11 cellular contexts compared by ENCODE assay signal in the genomic region with DNA sequence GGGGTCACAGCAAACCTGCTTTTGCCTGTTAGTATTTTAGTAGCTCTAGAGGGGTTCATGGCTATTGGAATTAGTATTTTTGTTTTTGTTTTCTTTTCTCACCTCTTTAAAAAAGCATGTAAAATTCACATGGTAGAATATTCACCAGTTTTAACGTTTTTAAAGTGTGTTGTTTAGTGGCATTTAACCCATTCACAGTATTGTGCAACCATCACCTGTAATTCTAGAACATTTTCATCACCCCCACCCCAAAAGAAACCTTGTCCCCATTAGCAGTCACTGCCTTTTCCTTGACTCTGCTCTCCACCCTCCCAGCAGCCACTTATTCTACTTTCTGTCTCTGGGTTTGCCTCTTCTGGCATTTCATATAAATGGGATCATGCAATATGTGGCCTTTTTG. TPM values are rescaled to one million over a fixed set of nuclear protein-coding genes. Genes with fewer than 3 reads are reported as not detected.
DNase-seq lines count a peak whose midpoint lies in the region; ATAC-seq and TF ChIP-seq lines count a peak whose summit lies in the region.
"Had no signal": no experiment of that assay in that cellular context is flagged by ENCODE, and none has a peak within 500 bp of the region (broad histone marks: within the 10 kb centered on the region; RNA-seq: fewer than 3 reads in every experiment).

No MANE protein-coding gene starts in this region.

- H3K27ac ChIP-seq in endodermal cell (ENCODE audit: low read depth, low read length) (no peak overlapping the region), smooth muscle cell (ENCODE audit: low read depth) (peak overlapping the region; percentile 62), SJCRH30 (no peak overlapping the region)

- no peaks in the 10 kb centered on the region for H3K27me3 ChIP-seq in endodermal cell (ENCODE audit: control insufficient read depth, insufficient read depth, low read length, poor library complexity, severe bottlenecking)
- no peaks in the 10 kb centered on the region for H3K27me3 ChIP-seq in smooth muscle cell (ENCODE audit: low read depth)
- H3K27me3 ChIP-seq in SJCRH30 = no peaks in the 10 kb centered on the region

- peaks cover 55% of the 10 kb centered on the region for H3K4me1 Mint-ChIP-seq in T-helper 2 cell treated with Interferon-gamma antibody and Interleukin-4, amounts not matched to agents 5 μg/mL and 100 μg/mL, for 36 hours (ENCODE audit: low read depth)
- H3K4me1 Mint-ChIP-seq in T-cell (peaks cover 69 to 80% (median 80%) of the 10 kb centered on the region in 3 donors), endodermal cell (peaks cover 22% of the 10 kb centered on the region)

- TF ChIP-seq CTCF in endodermal cell (conservative IDR thresholded peaks at IDR 0.05) = no peak
- TF ChIP-seq CTCF in smooth muscle cell (IDR thresholded peaks at IDR 0.05; ENCODE audit: borderline replicate concordance, insufficient read depth, poor library complexity, severe bottlenecking) = no peak

- H3K36me3 Mint-ChIP-seq in T-helper 2 cell treated with Interferon-gamma antibody and Interleukin-4, amounts not matched to agents 5 μg/mL and 100 μg/mL, for 36 hours (ENCODE audit: low read depth) = peaks cover 23% of the 10 kb centered on the region
- H3K36me3 Mint-ChIP-seq in T-cell (peaks cover 8% of the 10 kb centered on the region), endodermal cell (ENCODE audit: low read depth) (peaks cover 3% of the 10 kb centered on the region)

- H3K27ac Mint-ChIP-seq in T-helper 2 cell treated with Interferon-gamma antibody and Interleukin-4, amounts not matched to agents 5 μg/mL and 100 μg/mL, for 36 hours = peak overlapping the region; percentile 79
- H3K27ac Mint-ChIP-seq in T-cell (peak overlapping the region; percentile 84 to 93), endodermal cell (peak overlapping the region; percentile 62)

- no peaks in the 10 kb centered on the region for H3K9me3 ChIP-seq in endodermal cell (ENCODE audit: control insufficient read depth, low read length)
- no peaks in the 10 kb centered on the region for H3K9me3 ChIP-seq in smooth muscle cell (replicated peaks; ENCODE audit: low read depth)
- H3K9me3 ChIP-seq in SJCRH30 (replicated peaks) = no peaks in the 10 kb centered on the region

- peaks cover 93% of the 10 kb centered on the region for H3K79me2 ChIP-seq in smooth muscle cell (ENCODE audit: low read depth)

- H3K9me3 Mint-ChIP-seq in T-helper 2 cell treated with Interferon-gamma antibody and Interleukin-4, amounts not matched to agents 5 μg/mL and 100 μg/mL, for 36 hours = no peaks in the 10 kb centered on the region
- H3K9me3 Mint-ChIP-seq in T-cell = no peaks in the 10 kb centered on the region
- no peaks in the 10 kb centered on the region for H3K9me3 Mint-ChIP-seq in endodermal cell

- DNase-seq in T-helper 2 cell treated with Interferon-gamma antibody and Interleukin-4, amounts not matched to agents 5 μg/mL and 100 μg/mL, for 36 hours (ENCODE audit: low spot score) = no peak
- DNase-seq in T-helper 2 cell (no peak), T-cell (no peak), endodermal cell (no peak), smooth muscle cell (lab: John Stamatoyannopoulos, UW; ENCODE audit: unreplicated experiment) (no peak), SJCRH30 (no peak)
- DNase-seq: DMS153; effector CD4-positive, alpha-beta T cell; NCI-H526 treated with DMSO at 0.1 percent for 48 hours had no signal

- no peaks in the 10 kb centered on the region for H3K36me3 ChIP-seq in endodermal cell (ENCODE audit: control insufficient read depth, insufficient read depth, low read length)
- no peaks in the 10 kb centered on the region for H3K36me3 ChIP-seq in smooth muscle cell (ENCODE audit: low read depth)
- peaks cover 10% of the 10 kb centered on the region; the same call in 1 of the 2 replicates for H3K36me3 ChIP-seq in SJCRH30

- H2AFZ ChIP-seq in smooth muscle cell (ENCODE audit: low read depth) = no peak overlapping the region

- POLR2A ChIA-PET in T-cell (lab: Charles Lee) = interaction anchor here in 1 of 2 donors (0.5 kb wide), 1 partner anchor 27 kb away, joined by 3 read pairs; no protein-coding TSS in a partner anchor

- 78% methylated on average over 1 of the region's 1 CpG; no CpG with 5 or more reads in 1 of the 2 experiments for WGBS in endodermal cell (ENCODE audit: insufficient coverage in 1 of 2, insufficient read length in 1 of 2), 2 experiments
- WGBS in smooth muscle cell (ENCODE audit: low lambda C conversion rate) = 38% methylated on average over 1 of the region's 1 CpG

- no peaks in the 10 kb centered on the region for H3K27me3 Mint-ChIP-seq in T-helper 2 cell treated with Interferon-gamma antibody and Interleukin-4, amounts not matched to agents 5 μg/mL and 100 μg/mL, for 36 hours (ENCODE audit: low read depth)
- H3K27me3 Mint-ChIP-seq in T-cell = no peaks in the 10 kb centered on the region
- no peaks in the 10 kb centered on the region for H3K27me3 Mint-ChIP-seq in endodermal cell (ENCODE audit: insufficient read depth)

- H4K20me1 ChIP-seq in smooth muscle cell (ENCODE audit: low read depth) = peaks cover 93% of the 10 kb centered on the region

- H3K9ac ChIP-seq in endodermal cell (ENCODE audit: extremely low read depth, low read length, poor library complexity, severe bottlenecking) (no peak overlapping the region), smooth muscle cell (ENCODE audit: low read depth) (no peak overlapping the region)

- CTCF ChIA-PET in T-cell (lab: Charles Lee) = no interaction called here

- no peak overlapping the region for H3K4me3 ChIP-seq in endodermal cell (ENCODE audit: low read length)
- H3K4me3 ChIP-seq in smooth muscle cell = no peak overlapping the region
- H3K4me3 ChIP-seq in SJCRH30 = no peak overlapping the region

- H3K4me1 ChIP-seq in endodermal cell (ENCODE audit: control insufficient read depth, insufficient read depth, low read length) (no peaks in the 10 kb centered on the region), smooth muscle cell (ENCODE audit: low read depth) (peaks cover 4% of the 10 kb centered on the region), SJCRH30 (no peaks in the 10 kb centered on the region)

- no peak overlapping the region for H3K4me2 ChIP-seq in smooth muscle cell

- H3K4me3 Mint-ChIP-seq in T-helper 2 cell treated with Interferon-gamma antibody and Interleukin-4, amounts not matched to agents 5 μg/mL and 100 μg/mL, for 36 hours = peak overlapping the region; percentile 41
- H3K4me3 Mint-ChIP-seq in T-cell = peak overlapping the region in 1 of 3 donors; percentile 41
- H3K4me3 Mint-ChIP-seq in endodermal cell = no peak overlapping the region

- ATAC-seq in T-cell (replicated peaks in 1 of 4) = no peak
- ATAC-seq in HG02759 (IDR thresholded peaks at IDR 0.05; ENCODE audit: unreplicated experiment) = no peak
- ATAC-seq in HG03045 (IDR thresholded peaks at IDR 0.05; ENCODE audit: unreplicated experiment) = no peak

- peaks cover 12% of the 10 kb centered on the region for H3F3A ChIP-seq in smooth muscle cell (ENCODE audit: low read depth)

RNA-seq across cellular contexts. Expression of gene GATAD2A, which starts 39.8 kb away (rescaled TPM):
- total RNA-seq in T-cell (100 to 1,000 TPM; 114 to 144 (median 133) TPM), endodermal cell (100 to 1,000 TPM; 115 to 126 TPM), smooth muscle cell (26.8 and 27.1 TPM in 2 replicates)
- polyA plus RNA-seq in endodermal cell (2013, experiment 1 of 2) = 62.7 TPM
- 56.7 TPM for polyA plus RNA-seq in endodermal cell (2013, experiment 2 of 2)
- polyA plus RNA-seq in smooth muscle cell = 27.0 and 38.3 TPM in 2 replicates
- 99.6 and 101 TPM in 2 replicates for total RNA-seq in SJCRH30 (2014; rRNA removed; shearing (Covaris generic))
